ENCODE assay signal across 13 cellular contexts in genomic region chr7:27835408-27835807, GRCh38.
"Had no signal": no experiment of that assay in that cellular context is flagged by ENCODE, and none has a peak within 500 bp of the region (broad histone marks: within the 10 kb centered on the region; RNA-seq: fewer than 3 reads in every experiment).

No MANE protein-coding gene starts in this region.

- ATAC-seq: upper lobe of right lung had no signal

- H3K4me1 Mint-ChIP-seq: activated naive CD8-positive, alpha-beta T cell treated with anti-CD3 and anti-CD28 coated beads, Interleukin-2, amount 10 ng/mL, durations not matched to agents 7 days and 5 days had no signal

- H3K27ac ChIP-seq: colonic mucosa, parathyroid adenoma, suprapubic skin, upper lobe of right lung had no signal

- H3K9me3 Mint-ChIP-seq: activated CD4-positive, alpha-beta memory T cell treated with anti-CD3 and anti-CD28 coated beads for 36 hours; activated naive CD8-positive, alpha-beta T cell treated with anti-CD3 and anti-CD28 coated beads, Interleukin-2, amount 10 ng/mL, durations not matched to agents 7 days and 5 days; immature natural killer cell had no signal

- H3K36me3 ChIP-seq: colonic mucosa had no signal

- H3K4me1 ChIP-seq: colonic mucosa, parathyroid adenoma, suprapubic skin, upper lobe of right lung had no signal

- H3K9me3 ChIP-seq: colonic mucosa, suprapubic skin, upper lobe of right lung had no signal

- H3K4me3 ChIP-seq: colonic mucosa, suprapubic skin, upper lobe of right lung had no signal

- H3K27me3 ChIP-seq: colonic mucosa, suprapubic skin, upper lobe of right lung had no signal

- DNase-seq: activated CD4-positive, alpha-beta memory T cell treated with anti-CD3 and anti-CD28 coated beads for 36 hours; activated CD4-positive, alpha-beta T cell treated with anti-CD3 and anti-CD28 coated beads for 1 hour; activated naive CD8-positive, alpha-beta T cell treated with anti-CD3 and anti-CD28 coated beads, Interleukin-2, amount 10 ng/mL, durations not matched to agents 7 days and 5 days; activated T-cell treated with anti-CD3 and anti-CD28 coated beads, Interleukin-2, amount 50 U/mL, for 48 hours; aorta; colonic mucosa; effector memory CD4-positive, alpha-beta T cell; immature natural killer cell; stimulated activated naive CD4-positive, alpha-beta T cell; T1000; upper lobe of right lung had no signal

- H3K27me3 Mint-ChIP-seq: activated CD4-positive, alpha-beta memory T cell treated with anti-CD3 and anti-CD28 coated beads for 36 hours; activated naive CD8-positive, alpha-beta T cell treated with anti-CD3 and anti-CD28 coated beads, Interleukin-2, amount 10 ng/mL, durations not matched to agents 7 days and 5 days had no signal

- H3K27ac Mint-ChIP-seq: activated CD4-positive, alpha-beta memory T cell treated with anti-CD3 and anti-CD28 coated beads for 36 hours; activated naive CD8-positive, alpha-beta T cell treated with anti-CD3 and anti-CD28 coated beads, Interleukin-2, amount 10 ng/mL, durations not matched to agents 7 days and 5 days had no signal

- H3K4me3 Mint-ChIP-seq: activated CD4-positive, alpha-beta memory T cell treated with anti-CD3 and anti-CD28 coated beads for 36 hours; activated naive CD8-positive, alpha-beta T cell treated with anti-CD3 and anti-CD28 coated beads, Interleukin-2, amount 10 ng/mL, durations not matched to agents 7 days and 5 days; immature natural killer cell had no signal
